30 cellular contexts compared by ENCODE assay signal in the genomic region with DNA sequence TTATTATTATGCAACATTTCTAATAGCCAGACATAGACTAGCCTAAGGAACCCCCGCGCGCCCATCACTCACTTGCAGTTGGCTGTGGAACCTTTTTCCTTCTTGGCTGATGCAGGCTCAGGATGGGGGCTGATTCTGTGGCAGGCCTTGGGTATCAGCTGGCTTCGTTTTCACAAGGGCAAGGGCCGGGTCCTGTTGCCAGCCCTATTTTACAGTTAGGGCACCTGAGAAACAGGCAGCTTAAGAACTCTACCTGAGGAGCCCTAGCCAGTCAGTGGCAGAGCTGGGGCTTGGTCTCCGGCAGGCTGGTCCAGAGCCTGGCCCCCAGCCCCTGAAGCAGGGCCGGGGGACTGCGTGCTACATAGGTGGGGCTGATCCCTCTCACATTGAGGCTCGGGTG. TPM values are rescaled to one million over a fixed set of nuclear protein-coding genes. Genes with fewer than 3 reads are reported as not detected.
"Had no signal": no experiment of that assay in that cellular context is flagged by ENCODE, and none has a peak within 500 bp of the region (broad histone marks: within the 10 kb centered on the region; RNA-seq: fewer than 3 reads in every experiment).

No MANE protein-coding gene starts in this region.

- H3K27ac ChIP-seq: heart left ventricle, hepatocyte, left lung, lower lobe of right lung, neural progenitor cell, parathyroid adenoma, psoas muscle, right lobe of liver, stomach, testis, thyroid gland, transverse colon, upper lobe of right lung had no signal

- H3K36me3 ChIP-seq: heart left ventricle, left lung, lower lobe of right lung, neural progenitor cell, right lobe of liver, stomach, thyroid gland, transverse colon, upper lobe of right lung had no signal

- H3K27me3 ChIP-seq: hepatocyte, neural progenitor cell, right lobe of liver, testis, thyroid gland, transverse colon, upper lobe of right lung had no signal

- ATAC-seq: heart left ventricle; left colon; left lung; lower lobe of right lung; natural killer cell; psoas muscle; stimulated activated naive B cell treated with anti-CD40 and anti-IgM and Interleukin-4, amounts not matched to agents 10 μg/mL and 1 μg/mL and 100 μg/mL, for 72 hours; stimulated activated naive CD8-positive, alpha-beta T cell treated with anti-CD3 and anti-CD28 coated beads, Interleukin-15, Interleukin-2, amounts not matched to agents 100 U/mL and 50 U/mL, for 24 hours; upper lobe of right lung had no signal

- H3K9me3 ChIP-seq: heart left ventricle, left lung, lower lobe of right lung, psoas muscle, right lobe of liver, stomach, testis, thyroid gland, transverse colon, upper lobe of right lung had no signal

- DNase-seq: heart left ventricle; kidney glomerular epithelial cell; left colon; left lung; lower lobe of right lung; mammary epithelial cell; mesenchymal stem cell; naive B cell; natural killer cell; nephron progenitor cell; psoas muscle; right lobe of liver; stimulated activated CD4-positive, alpha-beta T cell treated with anti-CD3 and anti-CD28 coated beads, Interleukin-1b, Interleukin-23, amount 100 ng/mL, for 48 hours; stimulated activated CD4-positive, alpha-beta T cell treated with anti-CD3 and anti-CD28 coated beads, Interleukin-2, amount 100 ng/mL, for 48 hours; stimulated activated CD4-positive, alpha-beta T cell treated with anti-CD3 and anti-CD28 coated beads, Interleukin-4, amount 100 ng/mL, for 4 hours; stimulated activated CD8-positive, alpha-beta memory T cell treated with anti-CD3 and anti-CD28 coated beads, Interleukin-4, amount 100 ng/mL, for 48 hours; stimulated activated naive B cell treated with anti-CD40 and anti-IgM and Interleukin-4, amounts not matched to agents 10 μg/mL and 1 μg/mL and 100 μg/mL, for 72 hours; stimulated activated naive CD8-positive, alpha-beta T cell treated with anti-CD3 and anti-CD28 coated beads, Interleukin-15, Interleukin-2, amounts not matched to agents 100 U/mL and 50 U/mL, for 24 hours; stomach; testis; thyroid gland; transverse colon; upper lobe of right lung had no signal

- H3K4me1 ChIP-seq: heart left ventricle, left lung, lower lobe of right lung, neural progenitor cell, psoas muscle, right lobe of liver, stomach, testis, thyroid gland, transverse colon, upper lobe of right lung had no signal

- H3K27ac Mint-ChIP-seq: mesothelial cell of epicardium; nephron progenitor cell; neural progenitor cell; stimulated activated naive B cell treated with anti-CD40 and anti-IgM and Interleukin-4, amounts not matched to agents 10 μg/mL and 1 μg/mL and 100 μg/mL, for 72 hours had no signal

- H3K4me3 Mint-ChIP-seq: mesothelial cell of epicardium; naive B cell; natural killer cell; nephron progenitor cell; neural progenitor cell; stimulated activated naive B cell treated with anti-CD40 and anti-IgM and Interleukin-4, amounts not matched to agents 10 μg/mL and 1 μg/mL and 100 μg/mL, for 72 hours had no signal

- H3K4me1 Mint-ChIP-seq: mesothelial cell of epicardium, nephron progenitor cell, neural progenitor cell had no signal

- H3K27me3 Mint-ChIP-seq: naive B cell; stimulated activated naive B cell treated with anti-CD40 and anti-IgM and Interleukin-4, amounts not matched to agents 10 μg/mL and 1 μg/mL and 100 μg/mL, for 72 hours had no signal

- H3K4me3 ChIP-seq: heart left ventricle, hepatocyte, left lung, lower lobe of right lung, neural progenitor cell, psoas muscle, right lobe of liver, smooth muscle cell, stomach, testis, thyroid gland, transverse colon, upper lobe of right lung had no signal

RNA-seq across cellular contexts. Expression of a gene that starts 28.7 kb away (rescaled TPM):
- total RNA-seq: mammary epithelial cell, osteoblast, skeletal muscle tissue, smooth muscle cell had no signal
